ENCODE assay signal across 32 cellular contexts in genomic region chr6:6052216-6052615, GRCh38. TPM values are rescaled to one million over a fixed set of nuclear protein-coding genes. Genes with fewer than 3 reads are reported as not detected.
"Had no signal": no experiment of that assay in that cellular context is flagged by ENCODE, and none has a peak within 500 bp of the region (broad histone marks: within the 10 kb centered on the region; RNA-seq: fewer than 3 reads in every experiment).

No MANE protein-coding gene starts in this region.

- H3K4me3 ChIP-seq: ascending aorta, cardiac muscle cell had no signal

- H3K36me3 ChIP-seq: ascending aorta, cardiac muscle cell, WERI-Rb-1 had no signal

- H3K27ac ChIP-seq: ascending aorta, cardiac muscle cell, WERI-Rb-1 had no signal

- ATAC-seq: activated CD4-positive, alpha-beta T cell treated with anti-CD3 and anti-CD28 coated beads for 36 hours; activated CD4-positive, CD25-positive, alpha-beta regulatory T cell treated with anti-CD3 and anti-CD28 coated beads, Interleukin-2, amount 50 U/mL, for 24 hours; activated CD8-positive, alpha-beta memory T cell treated with anti-CD3 and anti-CD28 coated beads, Interleukin-2, amount 10 ng/mL, durations not matched to agents 7 days and 5 days; activated CD8-positive, alpha-beta T cell treated with anti-CD3 and anti-CD28 coated beads, Interleukin-2, amount 10 ng/mL, durations not matched to agents 7 days and 5 days; activated naive CD8-positive, alpha-beta T cell treated with anti-CD3 and anti-CD28 coated beads, Interleukin-2, amount 50 U/mL, for 24 hours; WTC11 had no signal

- DNase-seq: activated CD4-positive, alpha-beta memory T cell treated with anti-CD3 and anti-CD28 coated beads, Interleukin-2, amount 10 ng/mL, durations not matched to agents 7 days and 5 days; activated CD4-positive, alpha-beta T cell treated with anti-CD3 and anti-CD28 coated beads for 1 hour; activated CD4-positive, alpha-beta T cell treated with anti-CD3 and anti-CD28 coated beads for 36 hours; activated CD4-positive, alpha-beta T cell treated with anti-CD3 and anti-CD28 coated beads for 48 hours; activated CD4-positive, alpha-beta T cell treated with anti-CD3 and anti-CD28 coated beads, Interleukin-2, amount 10 ng/mL, durations not matched to agents 7 days and 5 days; activated CD4-positive, alpha-beta T cell treated with anti-CD3 and anti-CD28 coated beads, Interleukin-2, amount 50 U/mL, for 48 hours; activated CD4-positive, CD25-positive, alpha-beta regulatory T cell; activated CD8-positive, alpha-beta memory T cell treated with anti-CD3 and anti-CD28 coated beads for 24 hours; activated CD8-positive, alpha-beta memory T cell treated with anti-CD3 and anti-CD28 coated beads, Interleukin-2, amount 10 ng/mL, durations not matched to agents 7 days and 5 days; activated CD8-positive, alpha-beta memory T cell treated with anti-CD3 and anti-CD28 coated beads, Interleukin-2, amount 50 U/mL, for 48 hours; activated CD8-positive, alpha-beta T cell treated with anti-CD3 and anti-CD28 coated beads, Interleukin-2, amount 10 ng/mL, durations not matched to agents 7 days and 5 days; activated effector memory CD4-positive, alpha-beta T cell treated with Interleukin-2 at 50 U/mL for 16 hours; activated gamma-delta T cell; activated naive CD4-positive, alpha-beta T cell treated with anti-CD3 and anti-CD28 coated beads, Interleukin-2, amount 10 ng/mL, durations not matched to agents 7 days and 5 days; activated naive CD4-positive, alpha-beta T cell treated with Interleukin-2 at 50 U/mL for 16 hours; activated naive CD8-positive, alpha-beta T cell treated with anti-CD3 and anti-CD28 coated beads, Interleukin-2, amount 10 ng/mL, durations not matched to agents 7 days and 5 days; activated naive CD8-positive, alpha-beta T cell treated with anti-CD3 and anti-CD28 coated beads, Interleukin-2, amount 50 U/mL, for 24 hours; activated T-cell treated with anti-CD3 and anti-CD28 coated beads, Interleukin-2, amount 50 U/mL, for 24 hours; activated T-cell treated with anti-CD3 and anti-CD28 coated beads, Interleukin-2, amount 50 U/mL, for 48 hours; amygdala; anterior cingulate cortex; caudate nucleus; cerebellar nuclear complex; T-helper 1 cell; T-helper 2 cell; T-helper 9 cell; WERI-Rb-1 had no signal

- H3K9me3 ChIP-seq: ascending aorta had no signal

- H3K4me1 ChIP-seq: ascending aorta had no signal

- H3K27me3 ChIP-seq: ascending aorta, cardiac muscle cell had no signal

RNA-seq across cellular contexts. Expression of gene NRN1, which starts 45.5 kb away (rescaled TPM):
- total RNA-seq: bronchial epithelial cell had no signal
